Comparison of ENCODE assay signal across 18 cellular contexts in the genomic region with DNA sequence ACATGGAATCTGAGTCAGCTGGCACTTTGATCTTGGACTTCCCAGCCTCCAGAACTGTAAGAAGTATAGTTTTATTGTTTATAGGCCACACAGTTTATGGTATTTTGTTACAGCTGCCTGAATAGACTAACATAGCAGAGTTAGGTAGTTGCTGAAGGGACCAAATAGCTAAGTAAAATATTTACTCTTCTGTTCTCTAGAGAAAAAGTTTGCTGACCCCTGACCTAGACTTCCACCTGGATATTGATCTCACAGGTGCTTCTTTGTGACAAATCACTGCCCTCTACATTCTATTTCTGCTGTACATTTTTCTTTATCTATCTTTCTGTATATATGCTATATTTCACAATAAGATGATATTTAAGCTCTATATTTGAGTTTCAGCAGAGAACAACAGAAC.
"Had no signal": no experiment of that assay in that cellular context is flagged by ENCODE, and none has a peak within 500 bp of the region (broad histone marks: within the 10 kb centered on the region; RNA-seq: fewer than 3 reads in every experiment).

No MANE protein-coding gene starts in this region.

- H3K4me3 Mint-ChIP-seq: naive thymus-derived CD4-positive, alpha-beta T cell; nephron progenitor cell had no signal

- H3K27ac ChIP-seq: hepatocyte, right atrium auricular region, suprapubic skin had no signal

- H3K4me3 ChIP-seq: gastrocnemius medialis, hepatocyte, right atrium auricular region, smooth muscle cell, suprapubic skin, transverse colon had no signal

- ATAC-seq: gastrocnemius medialis; left cardiac atrium; left ventricle myocardium superior; naive thymus-derived CD4-positive, alpha-beta T cell had no signal

- H3K9me3 ChIP-seq: gastrocnemius medialis, right atrium auricular region, suprapubic skin, transverse colon had no signal

- H3K27ac Mint-ChIP-seq: nephron progenitor cell had no signal

- H3K27me3 ChIP-seq: gastrocnemius medialis, hepatocyte, right atrium auricular region, suprapubic skin, transverse colon had no signal

- H3K36me3 ChIP-seq: gastrocnemius medialis, right atrium auricular region, suprapubic skin, transverse colon had no signal

- DNase-seq: cerebellar nuclear complex; dermis blood vessel endothelial cell; effector CD4-positive, alpha-beta T cell; gastrocnemius medialis; head of caudate nucleus; kidney; left cardiac atrium; left ventricle myocardium superior; mesendoderm; naive thymus-derived CD4-positive, alpha-beta T cell; nephron progenitor cell; stimulated activated CD4-positive, alpha-beta T cell treated with anti-CD3 and anti-CD28 coated beads, Interleukin-2, amount 100 ng/mL, for 48 hours; stimulated activated naive CD4-positive, alpha-beta T cell treated with Interleukin-2 at 50 U/mL for 16 hours; transverse colon had no signal

- H3K9me3 Mint-ChIP-seq: nephron progenitor cell had no signal
